Comparison of ENCODE assay signal across 8 cellular contexts in genomic region chr2:16350211-16350610, GRCh38.
"Had no signal": no experiment of that assay in that cellular context is flagged by ENCODE, and none has a peak within 500 bp of the region (broad histone marks: within the 10 kb centered on the region; RNA-seq: fewer than 3 reads in every experiment).

No MANE protein-coding gene starts in this region.

- DNase-seq: GDM1, GF-D8 had no signal

- FAIRE-seq: G401.6, GM12878, GM12891, GM12892, GM18507, GM19239 had no signal

- H3K4me3 ChIP-seq: GM12878 had no signal
